21 cellular contexts compared by ENCODE assay signal in the genomic region with DNA sequence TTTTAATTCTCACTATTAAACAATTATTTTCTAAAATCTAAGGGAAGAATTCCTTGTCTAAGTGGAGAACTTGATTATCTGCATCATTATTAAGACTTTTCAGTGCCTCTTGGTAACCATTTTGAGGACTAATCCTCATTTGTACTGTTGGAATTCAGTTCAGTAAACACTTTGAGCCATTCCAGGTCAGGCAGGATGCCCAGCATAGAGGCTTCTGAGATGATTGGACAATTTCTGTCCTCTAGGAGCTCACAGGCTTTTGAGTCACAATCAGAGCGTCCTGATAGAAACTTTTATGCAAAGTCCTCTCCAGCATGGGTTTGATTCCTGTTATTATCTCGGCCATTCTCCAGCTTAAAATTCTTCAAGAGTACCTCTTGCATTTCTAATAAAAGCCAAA.
"Had no signal": no experiment of that assay in that cellular context is flagged by ENCODE, and none has a peak within 500 bp of the region (broad histone marks: within the 10 kb centered on the region; RNA-seq: fewer than 3 reads in every experiment).

No MANE protein-coding gene starts in this region.

- DNase-seq: activated CD4-positive, alpha-beta memory T cell treated with anti-CD3 and anti-CD28 coated beads for 36 hours; activated CD4-positive, alpha-beta T cell treated with anti-CD3 and anti-CD28 coated beads for 4 hours; activated naive CD4-positive, alpha-beta T cell; activated naive CD8-positive, alpha-beta T cell treated with anti-CD3 and anti-CD28 coated beads, Interleukin-2, amount 10 ng/mL, durations not matched to agents 7 days and 5 days; brain microvascular endothelial cell; central memory CD4-positive, alpha-beta T cell; cortex of kidney; islet precursor cell; mammary epithelial cell; naive B cell; small intestine; stimulated activated CD4-positive, alpha-beta T cell treated with anti-CD3 and anti-CD28 coated beads, Interleukin-15, amount 100 ng/mL, for 24 hours; stimulated activated CD4-positive, alpha-beta T cell treated with anti-CD3 and anti-CD28 coated beads, Interleukin-4, amount 100 ng/mL, for 1 hour; stimulated activated naive CD8-positive, alpha-beta T cell treated with anti-CD3 and anti-CD28 coated beads, Interleukin-15, amount 100 ng/mL, for 72 hours; T-cell; trophoblast cell had no signal

- H3K4me3 ChIP-seq: hepatocyte, prostate gland, vagina had no signal

- H3K9me3 ChIP-seq: prostate gland, vagina had no signal

- H3K36me3 ChIP-seq: brain microvascular endothelial cell, prostate gland, vagina had no signal

- ATAC-seq: activated T-helper 17 cell treated with anti-CD3 and anti-CD28 coated beads, Interleukin-2, amount 50 U/mL, for 72 hours; stimulated activated naive CD8-positive, alpha-beta T cell treated with anti-CD3 and anti-CD28 coated beads, Interleukin-15, amount 100 ng/mL, for 72 hours; T-cell; WTC11 had no signal

- H3K27ac ChIP-seq: brain microvascular endothelial cell, hepatocyte, prostate gland, vagina had no signal

- H3K4me1 ChIP-seq: prostate gland, vagina had no signal

- H3K27me3 ChIP-seq: brain microvascular endothelial cell, hepatocyte, vagina had no signal
